ENCODE assay signal across 16 cellular contexts in genomic region chr3:87437765-87438164, GRCh38.
DNase-seq lines count a peak whose midpoint lies in the region; ATAC-seq, FAIRE-seq and TF ChIP-seq lines count a peak whose summit lies in the region.
"Had no signal": no experiment of that assay in that cellular context is flagged by ENCODE, and none has a peak within 500 bp of the region (broad histone marks: within the 10 kb centered on the region; RNA-seq: fewer than 3 reads in every experiment).

No MANE protein-coding gene starts in this region.

- H3K9me3 ChIP-seq in endothelial cell of umbilical vein (replicated peaks; ENCODE audit: control insufficient read depth, insufficient read depth, low read length) (no peaks in the 10 kb centered on the region), smooth muscle cell (replicated peaks; ENCODE audit: low read depth) (no peaks in the 10 kb centered on the region)
- H3K9me3 ChIP-seq: Caco-2, prostate gland, SJCRH30 had no signal

- CTCF ChIA-PET in activated CD8-positive, alpha-beta T cell treated with anti-CD3 and anti-CD28 coated beads for 36 hours (lab: Charles Lee) = no interaction called here
- CTCF ChIA-PET in activated CD8-positive, alpha-beta T cell treated with anti-CD3 and anti-CD28 coated beads, Interleukin-2, amount 10 ng/mL, durations not matched to agents 7 days and 5 days (lab: Charles Lee) = no interaction called here
- CTCF ChIA-PET in endothelial cell of umbilical vein (lab: Charles Lee) = interaction anchor here (0.6 kb wide), 1 partner anchor 87 kb away, joined by 3 read pairs; no protein-coding TSS in a partner anchor

- no peaks in the 10 kb centered on the region for H3K9me3 Mint-ChIP-seq in activated CD8-positive, alpha-beta T cell treated with anti-CD3 and anti-CD28 coated beads for 36 hours
- no peaks in the 10 kb centered on the region for H3K9me3 Mint-ChIP-seq in activated CD8-positive, alpha-beta T cell treated with anti-CD3 and anti-CD28 coated beads, Interleukin-2, amount 10 ng/mL, durations not matched to agents 7 days and 5 days (ENCODE audit: insufficient read depth)

- no peaks in the 10 kb centered on the region for H3K36me3 ChIP-seq in endothelial cell of umbilical vein (ENCODE audit: control insufficient read depth in 2 of 2, extremely low read depth in 1 of 2, insufficient read depth in 2 of 2, low read length in 2 of 2)
- H3K36me3 ChIP-seq in smooth muscle cell (ENCODE audit: low read depth) = no peaks in the 10 kb centered on the region
- H3K36me3 ChIP-seq: prostate gland, SJCRH30 had no signal

- dilution Hi-C loops in endothelial cell of umbilical vein (cut with MboI; ENCODE audit: extremely low pct_ligation_motif_present, low sequenced_read_pairs) = no loop called here

- ATAC-seq in activated CD8-positive, alpha-beta T cell treated with anti-CD3 and anti-CD28 coated beads for 36 hours = peak; percentile 42
- no peak for ATAC-seq in activated CD8-positive, alpha-beta T cell treated with anti-CD3 and anti-CD28 coated beads, Interleukin-2, amount 10 ng/mL, durations not matched to agents 7 days and 5 days
- ATAC-seq: naive thymus-derived CD4-positive, alpha-beta T cell had no signal

- H3K36me3 Mint-ChIP-seq in activated CD8-positive, alpha-beta T cell treated with anti-CD3 and anti-CD28 coated beads for 36 hours (ENCODE audit: low read depth) = no peaks in the 10 kb centered on the region
- H3K36me3 Mint-ChIP-seq in activated CD8-positive, alpha-beta T cell treated with anti-CD3 and anti-CD28 coated beads, Interleukin-2, amount 10 ng/mL, durations not matched to agents 7 days and 5 days (ENCODE audit: low read depth) = no peaks in the 10 kb centered on the region
- H3K36me3 Mint-ChIP-seq: naive thymus-derived CD4-positive, alpha-beta T cell had no signal

- H3K27me3 Mint-ChIP-seq in activated CD8-positive, alpha-beta T cell treated with anti-CD3 and anti-CD28 coated beads for 36 hours = peaks cover 2% of the 10 kb centered on the region
- no peaks in the 10 kb centered on the region for H3K27me3 Mint-ChIP-seq in activated CD8-positive, alpha-beta T cell treated with anti-CD3 and anti-CD28 coated beads, Interleukin-2, amount 10 ng/mL, durations not matched to agents 7 days and 5 days (ENCODE audit: low read depth)
- H3K27me3 Mint-ChIP-seq: naive thymus-derived CD4-positive, alpha-beta T cell had no signal

- H3K9me1 ChIP-seq in endothelial cell of umbilical vein (replicated peaks; ENCODE audit: control insufficient read depth, extremely low read depth, insufficient read depth, low read length) = no peaks in the 10 kb centered on the region

- H2AFZ ChIP-seq in endothelial cell of umbilical vein (ENCODE audit: low read depth, low read length) (peak overlapping the region; percentile 30), smooth muscle cell (ENCODE audit: low read depth) (no peak overlapping the region)

- no peak for FAIRE-seq in endothelial cell of umbilical vein (lab: Jason Lieb, UNC)

- H3K79me2 ChIP-seq in endothelial cell of umbilical vein (ENCODE audit: control insufficient read depth, insufficient read depth, low read length) = no peaks in the 10 kb centered on the region
- H3K79me2 ChIP-seq in smooth muscle cell (ENCODE audit: low read depth) = no peaks in the 10 kb centered on the region

- H3K27ac ChIP-seq in endothelial cell of umbilical vein (ENCODE audit: insufficient read depth, low read depth, low read length) (no peak overlapping the region), smooth muscle cell (ENCODE audit: low read depth) (peak overlapping the region; percentile 76)
- H3K27ac ChIP-seq: prostate gland, SJCRH30 had no signal

- H3K9ac ChIP-seq in endothelial cell of umbilical vein (replicated peaks; ENCODE audit: extremely low read depth, insufficient read depth, low read length) (no peak overlapping the region), smooth muscle cell (ENCODE audit: low read depth) (no peak overlapping the region)

- no peaks in the 10 kb centered on the region for H4K20me1 ChIP-seq in endothelial cell of umbilical vein (replicated peaks; ENCODE audit: control insufficient read depth, extremely low read depth, insufficient read depth, low read length)
- no peaks in the 10 kb centered on the region for H4K20me1 ChIP-seq in smooth muscle cell (ENCODE audit: low read depth)

- H3F3A ChIP-seq in smooth muscle cell (ENCODE audit: low read depth) = no peaks in the 10 kb centered on the region

- H3K4me1 ChIP-seq in endothelial cell of umbilical vein (ENCODE audit: control insufficient read depth, extremely low read depth, insufficient read depth, low read length) (no peaks in the 10 kb centered on the region), smooth muscle cell (ENCODE audit: low read depth) (no peaks in the 10 kb centered on the region)
- H3K4me1 ChIP-seq: prostate gland, SJCRH30 had no signal

- H3K4me3 ChIP-seq in endothelial cell of umbilical vein (replicated peaks in 1 of 3; ENCODE audit: insufficient read depth in 1 of 3, low read depth in 1 of 3, low read length in 3 of 3) (no peak overlapping the region), smooth muscle cell (no peak overlapping the region)
- H3K4me3 ChIP-seq: prostate gland, SJCRH30 had no signal

- no peaks in the 10 kb centered on the region for H3K4me1 Mint-ChIP-seq in activated CD8-positive, alpha-beta T cell treated with anti-CD3 and anti-CD28 coated beads for 36 hours (ENCODE audit: low read depth)
- H3K4me1 Mint-ChIP-seq in activated CD8-positive, alpha-beta T cell treated with anti-CD3 and anti-CD28 coated beads, Interleukin-2, amount 10 ng/mL, durations not matched to agents 7 days and 5 days (ENCODE audit: low read depth) = no peaks in the 10 kb centered on the region

- no peaks in the 10 kb centered on the region for H3K27me3 ChIP-seq in endothelial cell of umbilical vein (ENCODE audit: control insufficient read depth in 2 of 2, insufficient read depth in 2 of 2, low read length in 2 of 2)
- H3K27me3 ChIP-seq in smooth muscle cell (ENCODE audit: low read depth) = no peaks in the 10 kb centered on the region
- H3K27me3 ChIP-seq: SJCRH30 had no signal

- POLR2A ChIA-PET in activated CD8-positive, alpha-beta T cell treated with anti-CD3 and anti-CD28 coated beads for 36 hours (lab: Charles Lee) = no interaction called here
- POLR2A ChIA-PET in activated CD8-positive, alpha-beta T cell treated with anti-CD3 and anti-CD28 coated beads, Interleukin-2, amount 10 ng/mL, durations not matched to agents 7 days and 5 days (lab: Charles Lee) = no interaction called here
- POLR2A ChIA-PET in endothelial cell of umbilical vein (lab: Charles Lee) = no interaction called here

- TF ChIP-seq CTCF in activated CD8-positive, alpha-beta T cell treated with anti-CD3 and anti-CD28 coated beads for 36 hours (IDR thresholded peaks at IDR 0.05) = no peak
- TF ChIP-seq CTCF in endothelial cell of umbilical vein (IDR thresholded peaks at IDR 0.05; ENCODE audit: extremely low read depth in 1 of 2, insufficient read depth in 1 of 2, low read depth in 1 of 2, low read length in 2 of 2) (no peak), smooth muscle cell (IDR thresholded peaks at IDR 0.05; ENCODE audit: borderline replicate concordance, insufficient read depth, poor library complexity, severe bottlenecking) (no peak)

- no peak overlapping the region for H3K27ac Mint-ChIP-seq in activated CD8-positive, alpha-beta T cell treated with anti-CD3 and anti-CD28 coated beads for 36 hours
- no peak overlapping the region for H3K27ac Mint-ChIP-seq in activated CD8-positive, alpha-beta T cell treated with anti-CD3 and anti-CD28 coated beads, Interleukin-2, amount 10 ng/mL, durations not matched to agents 7 days and 5 days
- H3K27ac Mint-ChIP-seq: naive thymus-derived CD4-positive, alpha-beta T cell had no signal

- no TSS peak for BruUV-seq in endothelial cell of umbilical vein (replicated peaks; lab: Mats Ljungman, UMichigan)

- no peak overlapping the region for H3K4me3 Mint-ChIP-seq in activated CD8-positive, alpha-beta T cell treated with anti-CD3 and anti-CD28 coated beads for 36 hours
- no peak overlapping the region for H3K4me3 Mint-ChIP-seq in activated CD8-positive, alpha-beta T cell treated with anti-CD3 and anti-CD28 coated beads, Interleukin-2, amount 10 ng/mL, durations not matched to agents 7 days and 5 days

- TF ChIP-seq POLR2A in endothelial cell of umbilical vein (IDR thresholded peaks at IDR 0.05; ENCODE audit: low read depth, low read length) = no peak

- no peak for DNase-seq in activated CD8-positive, alpha-beta T cell treated with anti-CD3 and anti-CD28 coated beads for 36 hours
- DNase-seq in activated CD8-positive, alpha-beta T cell treated with anti-CD3 and anti-CD28 coated beads, Interleukin-2, amount 10 ng/mL, durations not matched to agents 7 days and 5 days = no peak
- DNase-seq in OCI-M1 (lab: John Stamatoyannopoulos, UW) (peak; percentile 7), endothelial cell of umbilical vein (ENCODE audit: low read depth, low spot score) (peak; percentile 30), smooth muscle cell (lab: John Stamatoyannopoulos, UW; ENCODE audit: unreplicated experiment) (no peak), NCI-H2171 (lab: John Stamatoyannopoulos, UW) (no peak), HCEC 1CT (no peak)
- DNase-seq in activated CD8-positive, alpha-beta memory T cell treated with anti-CD3 and anti-CD28 coated beads, Interleukin-2, amount 50 U/mL, for 48 hours = no peak
- DNase-seq: activated CD4-positive, alpha-beta T cell treated with anti-CD3 and anti-CD28 coated beads, Interleukin-2, amount 50 U/mL, for 48 hours; activated gamma-delta T cell; Caco-2; effector CD8-positive, alpha-beta T cell; naive thymus-derived CD4-positive, alpha-beta T cell; NCI-H1092; SJCRH30 had no signal

- intact Hi-C loops in activated CD8-positive, alpha-beta T cell treated with anti-CD3 and anti-CD28 coated beads for 36 hours (cut with micrococcal nuclease) = no loop called here
- intact Hi-C loops in endothelial cell of umbilical vein (cut with micrococcal nuclease) = no loop called here

- WGBS in smooth muscle cell (ENCODE audit: low lambda C conversion rate) = 65% methylated on average over 1 of the region's 1 CpG

- no peak overlapping the region for H3K4me2 ChIP-seq in endothelial cell of umbilical vein (ENCODE audit: insufficient read depth, low read length)
- peak overlapping the region; percentile 37 for H3K4me2 ChIP-seq in smooth muscle cell

TF ChIP-seq in endothelial cell of umbilical vein, 7 proteins besides CTCF, POLR2A, EP300 and RAD21:
- no peak for TF ChIP-seq EZH2 (IDR thresholded peaks at IDR 0.05; ENCODE audit: borderline replicate concordance, low read depth, low read length, severe bottlenecking)
- no peak for TF ChIP-seq JUN (IDR thresholded peaks at IDR 0.05; ENCODE audit: borderline replicate concordance, insufficient read depth, insufficient read length, low read depth)
- no peak for TF ChIP-seq FOS (IDR thresholded peaks at IDR 0.05; ENCODE audit: borderline replicate concordance, insufficient read depth, low read length)

Comparison
In these comparisons a context has a peak if more than half of its experiments do, and no peak if none do; other contexts are left out.
1. DNase-seq: peak in OCI-M1 (single experiment) and endothelial cell of umbilical vein (single experiment); none in activated CD8-positive, alpha-beta T cell treated with anti-CD3 and anti-CD28 coated beads for 36 hours (single experiment), activated CD8-positive, alpha-beta T cell treated with anti-CD3 and anti-CD28 coated beads, Interleukin-2, amount 10 ng/mL, durations not matched to agents 7 days and 5 days (single experiment), smooth muscle cell (single experiment), NCI-H2171 (single experiment), HCEC 1CT (single experiment) and activated CD8-positive, alpha-beta memory T cell treated with anti-CD3 and anti-CD28 coated beads, Interleukin-2, amount 50 U/mL, for 48 hours (single experiment).